In the genomic region with DNA sequence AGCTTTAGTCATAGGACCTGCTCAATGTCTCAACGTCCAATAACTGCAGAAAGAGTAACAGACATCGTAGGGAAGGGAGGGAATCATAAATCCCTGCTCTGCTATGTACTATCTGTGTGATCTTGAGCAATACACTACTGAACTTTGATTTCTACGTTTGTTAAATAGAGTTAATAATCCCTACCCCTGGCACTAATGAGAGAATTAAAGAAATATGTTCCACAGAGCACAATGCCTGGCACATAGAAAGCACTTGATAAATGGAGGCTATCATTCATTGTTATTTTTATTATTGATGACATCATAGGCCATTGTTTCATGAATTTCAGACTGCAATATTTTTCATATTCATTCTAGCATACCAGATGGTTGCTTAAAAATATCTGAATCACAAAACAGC, we compare ENCODE assay signal across 4 cellular contexts.
TF ChIP-seq lines count a peak whose summit lies in the region.

No MANE protein-coding gene starts in this region.

TF ChIP-seq in SK-N-SH treated with all-trans-retinoic acid at 6 μM for 48 hours, 23 proteins besides CTCF, POLR2A, EP300 and RAD21:
- TF ChIP-seq ESRRG (CRISPR knock-in tag; IDR thresholded peaks at IDR 0.05) (0 out of 2 replicates have a peak, but pooled peaks have one; percentile 25), ISL1 (CRISPR knock-in tag; IDR thresholded peaks at IDR 0.05) (peak; percentile 93), OSR1 (CRISPR knock-in tag; IDR thresholded peaks at IDR 0.05) (no peak), SNAI2 (CRISPR knock-in tag; IDR thresholded peaks at IDR 0.05) (no peak)
- TF ChIP-seq, protein P1, sequence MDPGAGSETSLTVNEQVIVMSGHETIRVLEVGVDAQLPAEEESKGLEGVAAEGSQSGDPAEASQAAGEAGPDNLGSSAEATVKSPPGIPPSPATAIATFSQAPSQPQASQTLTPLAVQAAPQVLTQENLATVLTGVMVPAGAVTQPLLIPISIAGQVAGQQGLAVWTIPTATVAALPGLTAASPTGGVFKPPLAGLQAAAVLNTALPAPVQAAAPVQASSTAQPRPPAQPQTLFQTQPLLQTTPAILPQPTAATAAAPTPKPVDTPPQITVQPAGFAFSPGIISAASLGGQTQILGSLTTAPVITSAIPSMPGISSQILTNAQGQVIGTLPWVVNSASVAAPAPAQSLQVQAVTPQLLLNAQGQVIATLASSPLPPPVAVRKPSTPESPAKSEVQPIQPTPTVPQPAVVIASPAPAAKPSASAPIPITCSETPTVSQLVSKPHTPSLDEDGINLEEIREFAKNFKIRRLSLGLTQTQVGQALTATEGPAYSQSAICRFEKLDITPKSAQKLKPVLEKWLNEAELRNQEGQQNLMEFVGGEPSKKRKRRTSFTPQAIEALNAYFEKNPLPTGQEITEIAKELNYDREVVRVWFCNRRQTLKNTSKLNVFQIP (CRISPR knock-in tag; IDR thresholded peaks at IDR 0.05; ENCODE audit: borderline replicate concordance, low read depth), result peak; percentile 91; the same call in 1 of the 2 replicates
- TF ChIP-seq, protein P2, sequence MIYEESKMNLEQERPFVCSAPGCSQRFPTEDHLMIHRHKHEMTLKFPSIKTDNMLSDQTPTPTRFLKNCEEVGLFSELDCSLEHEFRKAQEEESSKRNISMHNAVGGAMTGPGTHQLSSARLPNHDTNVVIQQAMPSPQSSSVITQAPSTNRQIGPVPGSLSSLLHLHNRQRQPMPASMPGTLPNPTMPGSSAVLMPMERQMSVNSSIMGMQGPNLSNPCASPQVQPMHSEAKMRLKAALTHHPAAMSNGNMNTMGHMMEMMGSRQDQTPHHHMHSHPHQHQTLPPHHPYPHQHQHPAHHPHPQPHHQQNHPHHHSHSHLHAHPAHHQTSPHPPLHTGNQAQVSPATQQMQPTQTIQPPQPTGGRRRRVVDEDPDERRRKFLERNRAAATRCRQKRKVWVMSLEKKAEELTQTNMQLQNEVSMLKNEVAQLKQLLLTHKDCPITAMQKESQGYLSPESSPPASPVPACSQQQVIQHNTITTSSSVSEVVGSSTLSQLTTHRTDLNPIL (CRISPR knock-in tag; IDR thresholded peaks at IDR 0.05; ENCODE audit: low read depth), result peak; percentile 74; the same call in 1 of the 2 replicates

TF ChIP-seq in SK-N-SH, 30 proteins besides CTCF, POLR2A, EP300 and RAD21:
- no peak for TF ChIP-seq CHD2 (IDR thresholded peaks at IDR 0.05; ENCODE audit: low read length, partially characterized antibody)
- TF ChIP-seq POLR2AphosphoS5 (IDR thresholded peaks at IDR 0.05; ENCODE audit: low read depth, low read length), result no peak
- TF ChIP-seq MEF2A (IDR thresholded peaks at IDR 0.05; ENCODE audit: borderline replicate concordance, low read depth), result no peak
- TF ChIP-seq FOXJ3 (CRISPR knock-in tag; IDR thresholded peaks at IDR 0.05), result no peak
- TF ChIP-seq, protein P3, sequence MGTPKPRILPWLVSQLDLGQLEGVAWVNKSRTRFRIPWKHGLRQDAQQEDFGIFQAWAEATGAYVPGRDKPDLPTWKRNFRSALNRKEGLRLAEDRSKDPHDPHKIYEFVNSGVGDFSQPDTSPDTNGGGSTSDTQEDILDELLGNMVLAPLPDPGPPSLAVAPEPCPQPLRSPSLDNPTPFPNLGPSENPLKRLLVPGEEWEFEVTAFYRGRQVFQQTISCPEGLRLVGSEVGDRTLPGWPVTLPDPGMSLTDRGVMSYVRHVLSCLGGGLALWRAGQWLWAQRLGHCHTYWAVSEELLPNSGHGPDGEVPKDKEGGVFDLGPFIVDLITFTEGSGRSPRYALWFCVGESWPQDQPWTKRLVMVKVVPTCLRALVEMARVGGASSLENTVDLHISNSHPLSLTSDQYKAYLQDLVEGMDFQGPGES (IDR thresholded peaks at IDR 0.05; ENCODE audit: low read depth, low read length), result no peak
- TF ChIP-seq, protein P4, sequence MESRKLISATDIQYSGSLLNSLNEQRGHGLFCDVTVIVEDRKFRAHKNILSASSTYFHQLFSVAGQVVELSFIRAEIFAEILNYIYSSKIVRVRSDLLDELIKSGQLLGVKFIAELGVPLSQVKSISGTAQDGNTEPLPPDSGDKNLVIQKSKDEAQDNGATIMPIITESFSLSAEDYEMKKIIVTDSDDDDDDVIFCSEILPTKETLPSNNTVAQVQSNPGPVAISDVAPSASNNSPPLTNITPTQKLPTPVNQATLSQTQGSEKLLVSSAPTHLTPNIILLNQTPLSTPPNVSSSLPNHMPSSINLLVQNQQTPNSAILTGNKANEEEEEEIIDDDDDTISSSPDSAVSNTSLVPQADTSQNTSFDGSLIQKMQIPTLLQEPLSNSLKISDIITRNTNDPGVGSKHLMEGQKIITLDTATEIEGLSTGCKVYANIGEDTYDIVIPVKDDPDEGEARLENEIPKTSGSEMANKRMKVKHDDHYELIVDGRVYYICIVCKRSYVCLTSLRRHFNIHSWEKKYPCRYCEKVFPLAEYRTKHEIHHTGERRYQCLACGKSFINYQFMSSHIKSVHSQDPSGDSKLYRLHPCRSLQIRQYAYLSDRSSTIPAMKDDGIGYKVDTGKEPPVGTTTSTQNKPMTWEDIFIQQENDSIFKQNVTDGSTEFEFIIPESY (IDR thresholded peaks at IDR 0.05; ENCODE audit: borderline replicate concordance, low read depth), result no peak

TF ChIP-seq in GM12878, 131 proteins besides CTCF, POLR2A, EP300 and RAD21:
- TF ChIP-seq, protein P5, sequence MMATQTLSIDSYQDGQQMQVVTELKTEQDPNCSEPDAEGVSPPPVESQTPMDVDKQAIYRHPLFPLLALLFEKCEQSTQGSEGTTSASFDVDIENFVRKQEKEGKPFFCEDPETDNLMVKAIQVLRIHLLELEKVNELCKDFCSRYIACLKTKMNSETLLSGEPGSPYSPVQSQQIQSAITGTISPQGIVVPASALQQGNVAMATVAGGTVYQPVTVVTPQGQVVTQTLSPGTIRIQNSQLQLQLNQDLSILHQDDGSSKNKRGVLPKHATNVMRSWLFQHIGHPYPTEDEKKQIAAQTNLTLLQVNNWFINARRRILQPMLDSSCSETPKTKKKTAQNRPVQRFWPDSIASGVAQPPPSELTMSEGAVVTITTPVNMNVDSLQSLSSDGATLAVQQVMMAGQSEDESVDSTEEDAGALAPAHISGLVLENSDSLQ (IDR thresholded peaks at IDR 0.05), result no peak
- TF ChIP-seq SMAD5 (IDR thresholded peaks at IDR 0.05; ENCODE audit: low read depth) (no peak), ATF7 (IDR thresholded peaks at IDR 0.05; ENCODE audit: low read depth) (peak; percentile 58; the same call in 1 of the 2 replicates), SUPT20H (IDR thresholded peaks at IDR 0.05; ENCODE audit: borderline replicate concordance, control insufficient read depth, low read depth, low read length) (no peak)
- TF ChIP-seq, protein P6, sequence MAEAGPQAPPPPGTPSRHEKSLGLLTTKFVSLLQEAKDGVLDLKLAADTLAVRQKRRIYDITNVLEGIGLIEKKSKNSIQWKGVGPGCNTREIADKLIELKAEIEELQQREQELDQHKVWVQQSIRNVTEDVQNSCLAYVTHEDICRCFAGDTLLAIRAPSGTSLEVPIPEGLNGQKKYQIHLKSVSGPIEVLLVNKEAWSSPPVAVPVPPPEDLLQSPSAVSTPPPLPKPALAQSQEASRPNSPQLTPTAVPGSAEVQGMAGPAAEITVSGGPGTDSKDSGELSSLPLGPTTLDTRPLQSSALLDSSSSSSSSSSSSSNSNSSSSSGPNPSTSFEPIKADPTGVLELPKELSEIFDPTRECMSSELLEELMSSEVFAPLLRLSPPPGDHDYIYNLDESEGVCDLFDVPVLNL (IDR thresholded peaks at IDR 0.05; ENCODE audit: low read depth, low read length), result no peak
TF ChIP-seq in GM12878: peak in this region for 1.

TF ChIP-seq in HepG2, 621 proteins besides CTCF, POLR2A, EP300 and RAD21:
- TF ChIP-seq KDM3A (CRISPR knock-in tag; IDR thresholded peaks at IDR 0.05; ENCODE audit: low read depth) (no peak), ATF7 (IDR thresholded peaks at IDR 0.05) (peak; percentile 84), ATF7 (CRISPR knock-in tag; IDR thresholded peaks at IDR 0.05) (no peak)
